Comparison of ENCODE assay signal across 12 cellular contexts in genomic region chr21:46256501-46256994, GRCh38.
"Had no signal": no experiment of that assay in that cellular context is flagged by ENCODE, and none has a peak within 500 bp of the region (broad histone marks: within the 10 kb centered on the region; RNA-seq: fewer than 3 reads in every experiment).

No MANE protein-coding gene starts in this region.

- H3K27ac Mint-ChIP-seq: activated CD4-positive, alpha-beta T cell treated with anti-CD3 and anti-CD28 coated beads, Interleukin-2, amount 10 ng/mL, durations not matched to agents 7 days and 5 days; activated naive CD4-positive, alpha-beta T cell treated with anti-CD3 and anti-CD28 coated beads, Interleukin-2, amount 50 U/mL, for 24 hours; activated T-helper 2 cell treated with anti-CD3 and anti-CD28 coated beads, Interferon-gamma antibody, Interleukin-2, Interleukin-4, amounts not matched to agents 10 μg/mL and 5 μg/mL and 100 μg/mL, durations not matched to agents 14 hours and 24 hours and 36 hours; natural killer cell treated with Interleukin-12 subunit alpha and Interleukin-12 subunit beta and Interleukin-15 and Interleukin-18, amount 100 ng/mL, for 72 hours had no signal

- DNase-seq: activated CD4-positive, alpha-beta T cell treated with anti-CD3 and anti-CD28 coated beads, Interleukin-2, amount 10 ng/mL, durations not matched to agents 7 days and 5 days; activated CD4-positive, CD25-positive, alpha-beta regulatory T cell; hippocampal formation; kidney; mesendoderm had no signal

- ATAC-seq: esophagus mucosa; natural killer cell treated with Interleukin-12 subunit alpha and Interleukin-12 subunit beta and Interleukin-15 and Interleukin-18, amount 100 ng/mL, for 72 hours; sciatic nerve had no signal

- H3K4me3 Mint-ChIP-seq: activated CD4-positive, alpha-beta T cell treated with anti-CD3 and anti-CD28 coated beads, Interleukin-2, amount 10 ng/mL, durations not matched to agents 7 days and 5 days; activated naive CD4-positive, alpha-beta T cell treated with anti-CD3 and anti-CD28 coated beads, Interleukin-2, amount 50 U/mL, for 24 hours; natural killer cell treated with Interleukin-12 subunit alpha and Interleukin-12 subunit beta and Interleukin-15 and Interleukin-18, amount 100 ng/mL, for 72 hours had no signal

- H3K4me3 ChIP-seq: cardiac muscle cell, prostate gland had no signal

- H3K27ac ChIP-seq: cardiac muscle cell, prostate gland had no signal

- H3K27me3 ChIP-seq: cardiac muscle cell had no signal

- H3K4me1 ChIP-seq: prostate gland had no signal

- H3K9me3 ChIP-seq: prostate gland had no signal

- H3K9me3 Mint-ChIP-seq: activated naive CD4-positive, alpha-beta T cell treated with anti-CD3 and anti-CD28 coated beads, Interleukin-2, amount 50 U/mL, for 24 hours; activated T-helper 2 cell treated with anti-CD3 and anti-CD28 coated beads, Interferon-gamma antibody, Interleukin-2, Interleukin-4, amounts not matched to agents 10 μg/mL and 5 μg/mL and 100 μg/mL, durations not matched to agents 14 hours and 24 hours and 36 hours had no signal

- H3K27me3 Mint-ChIP-seq: activated CD4-positive, alpha-beta T cell treated with anti-CD3 and anti-CD28 coated beads, Interleukin-2, amount 10 ng/mL, durations not matched to agents 7 days and 5 days; activated naive CD4-positive, alpha-beta T cell treated with anti-CD3 and anti-CD28 coated beads, Interleukin-2, amount 50 U/mL, for 24 hours; natural killer cell treated with Interleukin-12 subunit alpha and Interleukin-12 subunit beta and Interleukin-15 and Interleukin-18, amount 100 ng/mL, for 72 hours had no signal
